32 cellular contexts compared by ENCODE assay signal in genomic region chr1:157830887-157831286, GRCh38. TPM values are rescaled to one million over a fixed set of nuclear protein-coding genes. Genes with fewer than 3 reads are reported as not detected.
"Had no signal": no experiment of that assay in that cellular context is flagged by ENCODE, and none has a peak within 500 bp of the region (broad histone marks: within the 10 kb centered on the region; RNA-seq: fewer than 3 reads in every experiment).

No MANE protein-coding gene starts in this region.

- H3K36me3 Mint-ChIP-seq: activated naive CD4-positive, alpha-beta T cell treated with anti-CD3 and anti-CD28 coated beads, Interleukin-2, amount 50 U/mL, for 24 hours; brain had no signal

- DNase-seq: activated CD4-positive, alpha-beta T cell treated with anti-CD3 and anti-CD28 coated beads for 36 hours; activated CD4-positive, alpha-beta T cell treated with anti-CD3 and anti-CD28 coated beads, Interleukin-2, amount 10 ng/mL, durations not matched to agents 7 days and 5 days; activated CD4-positive, alpha-beta T cell treated with anti-CD3 and anti-CD28 coated beads, Interleukin-2, amount 50 U/mL, for 48 hours; activated CD8-positive, alpha-beta T cell treated with anti-CD3 and anti-CD28 coated beads, Interleukin-2, amount 10 ng/mL, durations not matched to agents 7 days and 5 days; activated gamma-delta T cell; activated naive CD4-positive, alpha-beta T cell treated with Interleukin-2 at 50 U/mL for 16 hours; activated T-cell treated with anti-CD3 and anti-CD28 coated beads, Interleukin-2, amount 50 U/mL, for 24 hours; anterior cingulate cortex; caudate nucleus; cerebellar nuclear complex; Karpas-422; NCI-H1048; NCI-H1105 treated with DMSO at 0.1 percent for 48 hours; NCI-H1436 treated with DMSO at 0.1 percent for 48 hours; NCI-H1694 treated with DMSO at 0.1 percent for 48 hours; NCI-H2029; NCI-H345; NCI-H524 treated with DMSO at 0.1 percent for 48 hours; NK-92 treated with Interleukin-12 subunit alpha and Interleukin-12 subunit beta, amount 100 ng/mL, for 24 hours; OCI-M1; Right ventricle myocardium superior; SW 1271; T-helper 1 cell; T-helper 2 cell; T-helper 9 cell had no signal

- ATAC-seq: activated CD4-positive, alpha-beta T cell treated with anti-CD3 and anti-CD28 coated beads for 36 hours; activated CD4-positive, CD25-positive, alpha-beta regulatory T cell treated with anti-CD3 and anti-CD28 coated beads, Interleukin-2, amount 50 U/mL, for 24 hours; activated CD8-positive, alpha-beta T cell treated with anti-CD3 and anti-CD28 coated beads, Interleukin-2, amount 10 ng/mL, durations not matched to agents 7 days and 5 days had no signal

- H3K27ac Mint-ChIP-seq: activated CD4-positive, alpha-beta T cell treated with anti-CD3 and anti-CD28 coated beads for 36 hours; activated CD4-positive, alpha-beta T cell treated with anti-CD3 and anti-CD28 coated beads, Interleukin-2, amount 10 ng/mL, durations not matched to agents 7 days and 5 days; activated CD8-positive, alpha-beta T cell treated with anti-CD3 and anti-CD28 coated beads, Interleukin-2, amount 10 ng/mL, durations not matched to agents 7 days and 5 days; activated naive CD4-positive, alpha-beta T cell treated with anti-CD3 and anti-CD28 coated beads, Interleukin-2, amount 50 U/mL, for 24 hours; activated T-cell treated with anti-CD3 and anti-CD28 coated beads, Interleukin-2, amount 50 U/mL, for 24 hours; activated T-helper 2 cell treated with anti-CD3 and anti-CD28 coated beads, Interferon-gamma antibody, Interleukin-2, Interleukin-4, amounts not matched to agents 10 μg/mL and 5 μg/mL and 100 μg/mL, durations not matched to agents 14 hours and 24 hours and 36 hours; brain had no signal

- FAIRE-seq: bronchial epithelial cell had no signal

- H3K4me3 Mint-ChIP-seq: activated CD4-positive, alpha-beta T cell treated with anti-CD3 and anti-CD28 coated beads for 36 hours; activated CD4-positive, alpha-beta T cell treated with anti-CD3 and anti-CD28 coated beads, Interleukin-2, amount 10 ng/mL, durations not matched to agents 7 days and 5 days; activated CD8-positive, alpha-beta T cell treated with anti-CD3 and anti-CD28 coated beads, Interleukin-2, amount 10 ng/mL, durations not matched to agents 7 days and 5 days; activated naive CD4-positive, alpha-beta T cell treated with anti-CD3 and anti-CD28 coated beads, Interleukin-2, amount 50 U/mL, for 24 hours; activated T-cell treated with anti-CD3 and anti-CD28 coated beads, Interleukin-2, amount 50 U/mL, for 24 hours; brain had no signal

- H3K9me3 Mint-ChIP-seq: activated CD4-positive, alpha-beta T cell treated with anti-CD3 and anti-CD28 coated beads, Interleukin-2, amount 10 ng/mL, durations not matched to agents 7 days and 5 days; activated naive CD4-positive, alpha-beta T cell treated with anti-CD3 and anti-CD28 coated beads, Interleukin-2, amount 50 U/mL, for 24 hours; activated T-cell treated with anti-CD3 and anti-CD28 coated beads, Interleukin-2, amount 50 U/mL, for 24 hours; activated T-helper 2 cell treated with anti-CD3 and anti-CD28 coated beads, Interferon-gamma antibody, Interleukin-2, Interleukin-4, amounts not matched to agents 10 μg/mL and 5 μg/mL and 100 μg/mL, durations not matched to agents 14 hours and 24 hours and 36 hours; brain had no signal

- H3K4me1 Mint-ChIP-seq: activated CD4-positive, alpha-beta T cell treated with anti-CD3 and anti-CD28 coated beads for 36 hours; activated CD4-positive, alpha-beta T cell treated with anti-CD3 and anti-CD28 coated beads, Interleukin-2, amount 10 ng/mL, durations not matched to agents 7 days and 5 days; activated naive CD4-positive, alpha-beta T cell treated with anti-CD3 and anti-CD28 coated beads, Interleukin-2, amount 50 U/mL, for 24 hours; brain had no signal

RNA-seq across cellular contexts. Expression of gene CD5L, which starts 10.7 kb away (rescaled TPM):
- total RNA-seq: activated CD4-positive, alpha-beta T cell treated with anti-CD3 and anti-CD28 coated beads for 36 hours; activated CD4-positive, alpha-beta T cell treated with anti-CD3 and anti-CD28 coated beads, Interleukin-2, amount 10 ng/mL, durations not matched to agents 7 days and 5 days; activated CD8-positive, alpha-beta T cell treated with anti-CD3 and anti-CD28 coated beads, Interleukin-2, amount 10 ng/mL, durations not matched to agents 7 days and 5 days; activated T-helper 2 cell treated with anti-CD3 and anti-CD28 coated beads, Interferon-gamma antibody, Interleukin-2, Interleukin-4, amounts not matched to agents 10 μg/mL and 5 μg/mL and 100 μg/mL, durations not matched to agents 14 hours and 24 hours and 36 hours; bronchial epithelial cell; MCF 10A; NCI-H460 had no signal

RNA-seq across cellular contexts. Expression of gene FCRL1, which starts 11.0 kb away (rescaled TPM):
- total RNA-seq: activated CD4-positive, alpha-beta T cell treated with anti-CD3 and anti-CD28 coated beads for 36 hours; activated CD8-positive, alpha-beta T cell treated with anti-CD3 and anti-CD28 coated beads, Interleukin-2, amount 10 ng/mL, durations not matched to agents 7 days and 5 days; activated T-helper 2 cell treated with anti-CD3 and anti-CD28 coated beads, Interferon-gamma antibody, Interleukin-2, Interleukin-4, amounts not matched to agents 10 μg/mL and 5 μg/mL and 100 μg/mL, durations not matched to agents 14 hours and 24 hours and 36 hours; bronchial epithelial cell; MCF 10A; NCI-H460; Right ventricle myocardium superior had no signal

RNA-seq across cellular contexts. Expression of gene FCRL2, which starts 54.0 kb away (rescaled TPM):
- total RNA-seq: activated CD4-positive, alpha-beta T cell treated with anti-CD3 and anti-CD28 coated beads for 36 hours; activated CD4-positive, alpha-beta T cell treated with anti-CD3 and anti-CD28 coated beads, Interleukin-2, amount 10 ng/mL, durations not matched to agents 7 days and 5 days; activated CD8-positive, alpha-beta T cell treated with anti-CD3 and anti-CD28 coated beads, Interleukin-2, amount 10 ng/mL, durations not matched to agents 7 days and 5 days; activated T-helper 2 cell treated with anti-CD3 and anti-CD28 coated beads, Interferon-gamma antibody, Interleukin-2, Interleukin-4, amounts not matched to agents 10 μg/mL and 5 μg/mL and 100 μg/mL, durations not matched to agents 14 hours and 24 hours and 36 hours; bronchial epithelial cell; MCF 10A; NCI-H460; Right ventricle myocardium superior had no signal
